Comparison of ENCODE assay signal across 20 cellular contexts in genomic region chr4:77269505-77269904, GRCh38.
A peak's percentile ranks its signal among the peaks of the same experiment; 100 is the strongest.
DNase-seq lines count a peak whose midpoint lies in the region; TF ChIP-seq lines count a peak whose summit lies in the region.
"Had no signal": no experiment of that assay in that cellular context is flagged by ENCODE, and none has a peak within 500 bp of the region (broad histone marks: within the 10 kb centered on the region; RNA-seq: fewer than 3 reads in every experiment).

No MANE protein-coding gene starts in this region.

- no peak overlapping the region for H4K5ac ChIP-seq in mesendoderm (ENCODE audit: low read length)

- no peaks in the 10 kb centered on the region for H3K9me2 ChIP-seq in PC-9 (ENCODE audit: insufficient read depth)

- H2BK5ac ChIP-seq in mesendoderm (ENCODE audit: low read length) = no peak overlapping the region

- no peak overlapping the region for H2AK5ac ChIP-seq in mesendoderm (ENCODE audit: low read length)

- H2BK15ac ChIP-seq in mesendoderm (replicated peaks; ENCODE audit: low read depth) = no peak overlapping the region

- no peak overlapping the region for H3K23ac ChIP-seq in mesendoderm (ENCODE audit: low read length)

- H3K27ac ChIP-seq in PC-9 (peak overlapping the region; percentile 39), epithelial cell of prostate (no peak overlapping the region), mesendoderm (ENCODE audit: low read depth, low read length) (no peak overlapping the region)

- H3K56ac ChIP-seq in mesendoderm (ENCODE audit: low read length) = no peak overlapping the region

- H3K27me3 ChIP-seq in PC-9 (ENCODE audit: insufficient read depth, low read depth) (no peaks in the 10 kb centered on the region), mesendoderm (ENCODE audit: insufficient read depth, low read length, poor library complexity) (no peaks in the 10 kb centered on the region)

- H4K8ac ChIP-seq in mesendoderm (ENCODE audit: low read depth, low read length) = no peak overlapping the region

- no peaks in the 10 kb centered on the region for H3K79me2 ChIP-seq in PC-9 (ENCODE audit: low read depth)
- H3K79me2 ChIP-seq in mesendoderm (ENCODE audit: control insufficient read depth, insufficient read depth, low read length) = no peaks in the 10 kb centered on the region

- no peak overlapping the region for H3K18ac ChIP-seq in mesendoderm (ENCODE audit: low read length)

- CTCF ChIA-PET in PC-9 (lab: Charles Lee) = no interaction called here

- no peaks in the 10 kb centered on the region for H3K36me3 ChIP-seq in PC-9 (ENCODE audit: low read depth)
- no peaks in the 10 kb centered on the region for H3K36me3 ChIP-seq in mesendoderm (ENCODE audit: control insufficient read depth, insufficient read depth, low read length)

- no peak overlapping the region for H3K9ac ChIP-seq in mesendoderm (ENCODE audit: low read length)

- intact Hi-C loops in PC-9 (cut with micrococcal nuclease; ENCODE audit: unreplicated experiment) = no loop called here

- H3K4me1 ChIP-seq in PC-9 (replicated peaks; ENCODE audit: insufficient read depth) (peaks cover 22% of the 10 kb centered on the region), mesendoderm (ENCODE audit: control insufficient read depth, low read depth, low read length) (no peaks in the 10 kb centered on the region)

- H3K4ac ChIP-seq in mesendoderm (ENCODE audit: low read depth, low read length) = no peak overlapping the region

- TF ChIP-seq CTCF in PC-9 (conservative IDR thresholded peaks at IDR 0.05) = no peak

- no peaks in the 10 kb centered on the region for H4K20me1 ChIP-seq in PC-9 (ENCODE audit: insufficient read depth)

- H3F3A ChIP-seq in PC-9 (ENCODE audit: insufficient read depth, low read depth) = peaks cover 15% of the 10 kb centered on the region; the same call in 1 of the 2 replicates

- no TSS peak for BruUV-seq in PC-9 (replicated peaks; lab: Mats Ljungman, UMichigan)

- POLR2A ChIA-PET in PC-9 (lab: Charles Lee; ENCODE audit: unreplicated experiment) = no interaction called here

- H3K4me3 ChIP-seq in PC-9 (no peak overlapping the region), mesendoderm (ENCODE audit: low read length) (no peak overlapping the region)

- DNase-seq in ELF-1 (ENCODE audit: low read depth, low spot score) = peak; percentile 25
- DNase-seq in PC-9 = peak; percentile 40 to 87
- peak; percentile 45 for DNase-seq in epithelial cell of prostate (ENCODE audit: low read depth, low spot score)
- DNase-seq in mesendoderm = peak; percentile 30
- DNase-seq in activated CD4-positive, alpha-beta T cell treated with anti-CD3 and anti-CD28 coated beads for 48 hours = no peak
- no peak for DNase-seq in NCI-H1417 (lab: John Stamatoyannopoulos, UW)
- no peak for DNase-seq in kidney glomerular epithelial cell (lab: John Stamatoyannopoulos, UW)
- no peak for DNase-seq in GM19238 (ENCODE audit: insufficient read length, low spot score)
- DNase-seq: AML-193; C1 segment of cervical spinal cord; CD8-positive, alpha-beta T cell; GDM1; Kasumi-1; NCI-H1092 treated with DMSO at 0.1 percent for 48 hours; NCI-H1694; NCI-H2081; NCI-H2171; NCI-H524 treated with DMSO at 0.1 percent for 48 hours; NCI-H82; SHP77 had no signal

- no peaks in the 10 kb centered on the region for H3K9me3 ChIP-seq in PC-9 (ENCODE audit: insufficient read depth, low read depth)

- no peaks in the 10 kb centered on the region for H3K79me1 ChIP-seq in mesendoderm (ENCODE audit: low read length)

- H2BK120ac ChIP-seq in mesendoderm (ENCODE audit: low read depth, low read length) = no peak overlapping the region

- H3K4me2 ChIP-seq in PC-9 (peak overlapping the region; percentile 60), mesendoderm (ENCODE audit: low read length) (no peak overlapping the region)

- no peak overlapping the region for H2AFZ ChIP-seq in PC-9

- no CpG with 5 or more reads among the region's 1 CpG for WGBS in mesendoderm (ENCODE audit: extremely low coverage, insufficient coverage, low lambda C conversion rate)

Comparison
In these comparisons a context has a peak if more than half of its experiments do, and no peak if none do; other contexts are left out.
1. DNase-seq: peak in ELF-1 (single experiment), PC-9 (2 of 2), epithelial cell of prostate (single experiment) and mesendoderm (single experiment); none in activated CD4-positive, alpha-beta T cell treated with anti-CD3 and anti-CD28 coated beads for 48 hours (single experiment), NCI-H1417 (0 of 3), kidney glomerular epithelial cell (single experiment) and GM19238 (single experiment).